ENCODE assay signal across 18 cellular contexts in genomic region chr1:234277161-234277868, GRCh38.
"Had no signal": no experiment of that assay in that cellular context is flagged by ENCODE, and none has a peak within 500 bp of the region (broad histone marks: within the 10 kb centered on the region; RNA-seq: fewer than 3 reads in every experiment).

No MANE protein-coding gene starts in this region.

- H3K4me3 Mint-ChIP-seq: effector memory CD8-positive, alpha-beta T cell; naive B cell; nephron; type B pancreatic cell had no signal

- DNase-seq: effector memory CD8-positive, alpha-beta T cell; esophagus squamous epithelium; foreskin fibroblast; kidney glomerular epithelial cell; mammary epithelial cell; naive B cell; posterior cingulate gyrus; sigmoid colon; stimulated activated CD4-positive, alpha-beta T cell treated with anti-CD3 and anti-CD28 coated beads, Interleukin-2, amount 100 ng/mL, for 24 hours; stimulated activated CD4-positive, alpha-beta T cell treated with anti-CD3 and anti-CD28 coated beads, Interleukin-4, amount 100 ng/mL, for 4 hours; stimulated activated naive CD4-positive, alpha-beta T cell; stomach; thyroid gland had no signal

- H3K27ac Mint-ChIP-seq: effector memory CD8-positive, alpha-beta T cell; nephron; type B pancreatic cell had no signal

- H3K4me1 Mint-ChIP-seq: naive B cell, nephron had no signal

- H3K9me3 Mint-ChIP-seq: effector memory CD8-positive, alpha-beta T cell; nephron; type B pancreatic cell had no signal

- H3K27ac ChIP-seq: esophagus squamous epithelium, right atrium auricular region, sigmoid colon, skin epidermis, stomach, thyroid gland had no signal

- H3K27me3 ChIP-seq: right atrium auricular region, thyroid gland had no signal

- H3K36me3 Mint-ChIP-seq: naive B cell, type B pancreatic cell had no signal

- ATAC-seq: effector memory CD8-positive, alpha-beta T cell; left lobe of liver had no signal
